ENCODE assay signal across 31 cellular contexts in genomic region chr13:53398051-53398450, GRCh38.
"Had no signal": no experiment of that assay in that cellular context is flagged by ENCODE, and none has a peak within 500 bp of the region (broad histone marks: within the 10 kb centered on the region; RNA-seq: fewer than 3 reads in every experiment).

No MANE protein-coding gene starts in this region.

- H3K9me3 ChIP-seq: left lung, lower lobe of right lung, pancreas, prostate gland, stomach, testis, thyroid gland, upper lobe of right lung had no signal

- DNase-seq: hypothalamus; immature natural killer cell; kidney; left colon; left lung; lower lobe of right lung; mammary epithelial cell; mesenchymal stem cell; naive B cell; natural killer cell; nephron progenitor cell; nucleus accumbens; pancreas; posterior cingulate gyrus; retina; right cardiac atrium; stimulated activated CD4-positive, alpha-beta T cell treated with anti-CD3 and anti-CD28 coated beads, Interleukin-12 subunit alpha, Interleukin-12 subunit beta, amount 100 ng/mL, for 4 hours; stimulated activated CD4-positive, alpha-beta T cell treated with anti-CD3 and anti-CD28 coated beads, Interleukin-15, amount 100 ng/mL, for 24 hours; stimulated activated CD4-positive, alpha-beta T cell treated with anti-CD3 and anti-CD28 coated beads, Interleukin-2, amount 100 ng/mL, for 24 hours; stimulated activated CD4-positive, alpha-beta T cell treated with anti-CD3 and anti-CD28 coated beads, Interleukin-4, amount 100 ng/mL, for 1 hour; stimulated activated naive B cell treated with anti-CD40 and anti-IgM and Interleukin-4, amounts not matched to agents 10 μg/mL and 1 μg/mL and 100 μg/mL, for 72 hours; stimulated activated naive CD8-positive, alpha-beta T cell treated with anti-CD3 and anti-CD28 coated beads, Interleukin-15, Interleukin-2, amounts not matched to agents 100 U/mL and 50 U/mL, for 24 hours; stomach; testis; thyroid gland; trophoblast cell; upper lobe of right lung had no signal

- FAIRE-seq: islet of Langerhans, kidney, pancreas, urothelium cell line had no signal

- H3K36me3 ChIP-seq: left lung, lower lobe of right lung, pancreas, prostate gland, stomach, thyroid gland, upper lobe of right lung had no signal

- H3K27ac ChIP-seq: left lung, lower lobe of right lung, pancreas, prostate gland, skin epidermis, stomach, testis, thyroid gland, upper lobe of right lung had no signal

- H3K4me3 ChIP-seq: left lung, lower lobe of right lung, pancreas, prostate gland, skin epidermis, stomach, testis, thyroid gland, upper lobe of right lung had no signal

- H3K27me3 ChIP-seq: left lung, stomach, testis, thyroid gland, upper lobe of right lung had no signal

- H3K4me1 ChIP-seq: left lung, lower lobe of right lung, pancreas, prostate gland, stomach, testis, thyroid gland, upper lobe of right lung had no signal
